In genomic region chr20:53939554-53940355, GRCh38 we compare ENCODE assay signal across 8 cellular contexts.
DNase-seq lines count a peak whose midpoint lies in the region; ATAC-seq and TF ChIP-seq lines count a peak whose summit lies in the region.

No MANE protein-coding gene starts in this region.

- no peaks in the 10 kb centered on the region for H3K36me3 ChIP-seq in psoas muscle (ENCODE audit: insufficient read depth in 1 of 2, low read depth in 1 of 2)
- no peaks in the 10 kb centered on the region for H3K36me3 ChIP-seq in aorta (ENCODE audit: control insufficient read depth in 1 of 2, insufficient read depth in 2 of 2, low read length in 1 of 2)

- H3K4me1 ChIP-seq in psoas muscle (peaks cover 3% of the 10 kb centered on the region), aorta (ENCODE audit: control insufficient read depth in 1 of 2, insufficient read depth in 2 of 2, low read length in 2 of 2) (peaks cover 0 to 4% of the 10 kb centered on the region in 2 donors)

- DNase-seq in Daoy (ENCODE audit: low read depth) (peak; percentile 92), Kasumi-1 (lab: John Stamatoyannopoulos, UW) (peak; percentile 93 to 94), left cardiac atrium (peak; percentile 93), psoas muscle (peak; percentile 89 to 93), aorta (peak; percentile 92 to 96)
- DNase-seq in activated naive CD8-positive, alpha-beta T cell treated with anti-CD3 and anti-CD28 coated beads, Interleukin-2, amount 50 U/mL, for 24 hours = peak; percentile 84

- no peak overlapping the region for H3K4me3 Mint-ChIP-seq in activated naive CD8-positive, alpha-beta T cell treated with anti-CD3 and anti-CD28 coated beads, Interleukin-2, amount 50 U/mL, for 24 hours

- H3K27me3 ChIP-seq in psoas muscle (ENCODE audit: insufficient read depth in 3 of 3, low read length in 2 of 3) (no peaks in the 10 kb centered on the region), aorta (ENCODE audit: control insufficient read depth in 1 of 2, insufficient read depth in 2 of 2, low read length in 1 of 2) (no peaks in the 10 kb centered on the region)

- ATAC-seq in GM21786 (IDR thresholded peaks at IDR 0.05; ENCODE audit: unreplicated experiment) (peak; percentile 59), SK-N-SH treated with all-trans-retinoic acid at 6 μM for 48 hours (peak; percentile 95), left cardiac atrium (peak; percentile 90 to 91), psoas muscle (peak; percentile 85 to 96 (median 90)), aorta (ENCODE audit: low FRiP score) (peak; percentile 88)
- ATAC-seq in activated naive CD8-positive, alpha-beta T cell treated with anti-CD3 and anti-CD28 coated beads, Interleukin-2, amount 50 U/mL, for 24 hours = peak; percentile 73

- intact Hi-C loops in left cardiac atrium (cut with DNase I) = loop anchor here (2.0 to 10.0 kb wide), 3 partner anchors 125 to 362 kb away; no protein-coding TSS in a partner anchor
- intact Hi-C loops in psoas muscle (cut with DNase I) = loop anchor here (2.0 to 10.0 kb wide), 3 partner anchors 265 to 367 kb away; partner anchors contain the start of gene PFDN4 (in 1 of the 2)
- intact Hi-C loops in aorta (cut with DNase I) = loop anchor here (5.0 to 10.0 kb wide), 2 partner anchors 125 to 362 kb away; no protein-coding TSS in a partner anchor

- H3K9me3 ChIP-seq in psoas muscle (no peaks in the 10 kb centered on the region), aorta (ENCODE audit: control insufficient read depth, low read length) (no peaks in the 10 kb centered on the region)

- H3K27ac Mint-ChIP-seq in activated naive CD8-positive, alpha-beta T cell treated with anti-CD3 and anti-CD28 coated beads, Interleukin-2, amount 50 U/mL, for 24 hours = no peak overlapping the region

- whole genome bisulfite sequencing in psoas muscle, 3 donors = 5 to 8% (median 7%) methylated on average over 7 of the region's 7 CpGs
- WGBS in aorta, 2 donors = 12 to 14% methylated on average over 7 of the region's 7 CpGs

- H3K4me3 ChIP-seq in psoas muscle (peak overlapping the region; percentile 17), aorta (ENCODE audit: low read length in 2 of 2) (no peak overlapping the region)

- H3K27me3 Mint-ChIP-seq in activated naive CD8-positive, alpha-beta T cell treated with anti-CD3 and anti-CD28 coated beads, Interleukin-2, amount 50 U/mL, for 24 hours = no peaks in the 10 kb centered on the region

- peak overlapping the region; percentile 2 for H3K27ac ChIP-seq in psoas muscle
- H3K27ac ChIP-seq in aorta (ENCODE audit: low read depth in 1 of 2, low read length in 2 of 2) = peak overlapping the region in 1 of 2 donors; percentile 45

- TF ChIP-seq CTCF in psoas muscle (IDR thresholded peaks at IDR 0.05) = peak; percentile 57

- peaks cover 52% of the 10 kb centered on the region for H3K4me1 Mint-ChIP-seq in activated naive CD8-positive, alpha-beta T cell treated with anti-CD3 and anti-CD28 coated beads, Interleukin-2, amount 50 U/mL, for 24 hours

- no peaks in the 10 kb centered on the region for H3K36me3 Mint-ChIP-seq in activated naive CD8-positive, alpha-beta T cell treated with anti-CD3 and anti-CD28 coated beads, Interleukin-2, amount 50 U/mL, for 24 hours (ENCODE audit: low read depth)

- no peaks in the 10 kb centered on the region for H3K9me3 Mint-ChIP-seq in activated naive CD8-positive, alpha-beta T cell treated with anti-CD3 and anti-CD28 coated beads, Interleukin-2, amount 50 U/mL, for 24 hours

TF ChIP-seq in SK-N-SH treated with all-trans-retinoic acid at 6 μM for 48 hours, 23 proteins besides CTCF, POLR2A, EP300 and RAD21:
- TF ChIP-seq TOX (CRISPR knock-in tag; IDR thresholded peaks at IDR 0.05; ENCODE audit: borderline replicate concordance) (no peak), TSHZ2 (CRISPR knock-in tag; IDR thresholded peaks at IDR 0.05) (no peak), SNAI2 (CRISPR knock-in tag; IDR thresholded peaks at IDR 0.05) (no peak), ESRRG (CRISPR knock-in tag; IDR thresholded peaks at IDR 0.05) (no peak), PPARA (CRISPR knock-in tag; IDR thresholded peaks at IDR 0.05; ENCODE audit: borderline replicate concordance) (no peak), ZNF70 (CRISPR knock-in tag; IDR thresholded peaks at IDR 0.05) (no peak), TCF4 (CRISPR knock-in tag; IDR thresholded peaks at IDR 0.05; ENCODE audit: borderline replicate concordance) (no peak), CSRNP3 (CRISPR knock-in tag; IDR thresholded peaks at IDR 0.05) (no peak), ZFP30 (CRISPR knock-in tag; IDR thresholded peaks at IDR 0.05) (no peak), ARNTL (CRISPR knock-in tag; IDR thresholded peaks at IDR 0.05; ENCODE audit: borderline replicate concordance, low read depth) (no peak), CSDC2 (CRISPR knock-in tag; IDR thresholded peaks at IDR 0.05) (no peak)
